Comparison of ENCODE assay signal across 24 cellular contexts in the genomic region with DNA sequence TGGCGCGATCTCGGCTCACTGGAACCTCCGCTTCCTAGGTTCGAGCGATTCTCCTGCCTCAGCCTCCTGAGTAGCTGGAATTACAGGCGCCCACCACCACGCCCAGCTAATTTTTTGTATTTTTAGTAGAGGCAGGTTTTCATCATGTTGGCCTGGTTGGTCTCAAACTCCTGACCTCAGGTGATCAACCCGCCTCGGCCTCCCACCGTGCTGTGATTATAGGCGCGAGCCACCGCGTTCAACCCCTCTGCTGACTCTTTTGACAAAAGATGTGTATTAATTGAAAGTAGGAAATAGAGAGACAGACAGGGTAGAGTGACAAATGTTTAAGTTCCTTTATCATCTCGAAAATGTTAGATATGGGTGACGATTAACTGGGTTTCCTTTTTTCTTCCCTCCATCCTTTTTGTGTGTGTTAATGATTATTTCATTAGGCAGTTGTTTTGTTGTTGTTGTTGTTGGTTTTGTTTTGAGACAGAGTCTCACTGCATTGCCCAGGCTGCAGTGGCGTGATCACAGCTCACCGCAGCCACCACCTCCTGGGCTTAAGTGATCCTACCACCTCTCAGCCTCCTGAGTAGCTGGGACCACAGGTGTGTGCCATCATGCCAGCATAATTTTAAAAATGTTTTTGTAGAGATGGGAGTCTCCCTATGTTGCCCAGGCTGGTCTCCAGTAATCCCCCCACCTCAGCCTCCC.
DNase-seq lines count a peak whose midpoint lies in the region; ATAC-seq lines count a peak whose summit lies in the region.
"Had no signal": no experiment of that assay in that cellular context is flagged by ENCODE, and none has a peak within 500 bp of the region (broad histone marks: within the 10 kb centered on the region; RNA-seq: fewer than 3 reads in every experiment).

No MANE protein-coding gene starts in this region.

- no peak overlapping the region for H3K27ac Mint-ChIP-seq in activated naive CD4-positive, alpha-beta T cell treated with anti-CD3 and anti-CD28 coated beads, Interleukin-2, amount 50 U/mL, for 24 hours
- H3K27ac Mint-ChIP-seq: activated CD4-positive, alpha-beta T cell treated with anti-CD3 and anti-CD28 coated beads for 36 hours; activated CD8-positive, alpha-beta memory T cell treated with anti-CD3 and anti-CD28 coated beads, Interleukin-2, amount 10 ng/mL, durations not matched to agents 7 days and 5 days had no signal

- no peak overlapping the region for H4K12ac ChIP-seq in trophoblast cell (ENCODE audit: low read depth, low read length)

- no peaks in the 10 kb centered on the region for H3K9me3 ChIP-seq in HUES64 (ENCODE audit: insufficient read depth, low read depth, low read length)
- no peaks in the 10 kb centered on the region for H3K9me3 ChIP-seq in iPS-15b (ENCODE audit: control insufficient read depth, insufficient read depth, low read length)
- H3K9me3 ChIP-seq in trophoblast cell (ENCODE audit: insufficient read depth, low read depth, low read length): no peaks in the 10 kb centered on the region
- H3K9me3 ChIP-seq: body of pancreas, mucosa of descending colon, tibial nerve had no signal

- H3K18ac ChIP-seq in trophoblast cell (ENCODE audit: low read length): no peak overlapping the region

- peaks cover 63% of the 10 kb centered on the region for H3K4me1 Mint-ChIP-seq in activated naive CD4-positive, alpha-beta T cell treated with anti-CD3 and anti-CD28 coated beads, Interleukin-2, amount 50 U/mL, for 24 hours

- H3K23ac ChIP-seq in trophoblast cell (ENCODE audit: low read length): no peak overlapping the region

- no peak overlapping the region for H2BK12ac ChIP-seq in trophoblast cell (ENCODE audit: low read length)

- H2AK5ac ChIP-seq in trophoblast cell (ENCODE audit: low read length): no peak overlapping the region

- H3K36me3 Mint-ChIP-seq in activated naive CD4-positive, alpha-beta T cell treated with anti-CD3 and anti-CD28 coated beads, Interleukin-2, amount 50 U/mL, for 24 hours: no peaks in the 10 kb centered on the region

- peaks cover 9% of the 10 kb centered on the region for H3K79me2 ChIP-seq in trophoblast cell (ENCODE audit: control insufficient read depth, insufficient read depth, low read length, poor library complexity)

- H3K4ac ChIP-seq in trophoblast cell (ENCODE audit: low read depth, low read length): peak overlapping the region; percentile 86

- H3K27me3 ChIP-seq in HUES64 (ENCODE audit: insufficient read depth, low read length) (no peaks in the 10 kb centered on the region), iPS-15b (ENCODE audit: control insufficient read depth, insufficient read depth, low read length) (no peaks in the 10 kb centered on the region), trophoblast cell (ENCODE audit: insufficient read depth, low read length) (no peaks in the 10 kb centered on the region)
- H3K27me3 ChIP-seq: body of pancreas, tibial nerve had no signal

- H3K79me1 ChIP-seq in trophoblast cell (ENCODE audit: low read length): no peaks in the 10 kb centered on the region

- H2BK120ac ChIP-seq in trophoblast cell (ENCODE audit: insufficient read depth, low read length, poor library complexity): no peak overlapping the region

- no peaks in the 10 kb centered on the region for H3K9me3 Mint-ChIP-seq in activated naive CD4-positive, alpha-beta T cell treated with anti-CD3 and anti-CD28 coated beads, Interleukin-2, amount 50 U/mL, for 24 hours
- H3K9me3 Mint-ChIP-seq: activated T-helper 17 cell treated with anti-CD3 and anti-CD28 coated beads, Interleukin-2, amount 50 U/mL, for 72 hours had no signal

- no peaks in the 10 kb centered on the region for H3K36me3 ChIP-seq in HUES64 (ENCODE audit: insufficient read depth, low read length)
- H3K36me3 ChIP-seq in iPS-15b (ENCODE audit: control insufficient read depth, insufficient read depth, low read length): no peaks in the 10 kb centered on the region
- peaks cover 2 to 3% of the 10 kb centered on the region in 2 experiments for H3K36me3 ChIP-seq in trophoblast cell (ENCODE audit: control insufficient read depth in 1 of 2, insufficient read depth in 2 of 2, low read length in 2 of 2)
- H3K36me3 ChIP-seq: tibial nerve had no signal

- H3K4me3 Mint-ChIP-seq in activated naive CD4-positive, alpha-beta T cell treated with anti-CD3 and anti-CD28 coated beads, Interleukin-2, amount 50 U/mL, for 24 hours: peak overlapping the region; percentile 24
- H3K4me3 Mint-ChIP-seq: activated CD4-positive, alpha-beta T cell treated with anti-CD3 and anti-CD28 coated beads for 36 hours; activated CD8-positive, alpha-beta memory T cell treated with anti-CD3 and anti-CD28 coated beads, Interleukin-2, amount 10 ng/mL, durations not matched to agents 7 days and 5 days; activated T-helper 17 cell treated with anti-CD3 and anti-CD28 coated beads, Interleukin-2, amount 50 U/mL, for 72 hours had no signal

- no peak overlapping the region for H4K8ac ChIP-seq in trophoblast cell (ENCODE audit: low read depth, low read length)

- H3K4me2 ChIP-seq in trophoblast cell (ENCODE audit: low read length): peak overlapping the region; percentile 56

- H3K4me1 ChIP-seq in HUES64 (ENCODE audit: insufficient read depth, low read length) (peaks cover 27% of the 10 kb centered on the region; the same call in 1 of the 2 replicates), iPS-15b (ENCODE audit: control insufficient read depth, insufficient read depth, low read length) (peaks cover 3% of the 10 kb centered on the region), trophoblast cell (ENCODE audit: control insufficient read depth in 1 of 2, insufficient read depth in 2 of 2, low read length in 2 of 2) (no peaks in the 10 kb centered on the region)

- peak overlapping the region; percentile 40; the same call in 1 of the 2 replicates for H3K9ac ChIP-seq in HUES64 (ENCODE audit: low read depth, low read length)
- no peak overlapping the region for H3K9ac ChIP-seq in iPS-15b (ENCODE audit: low read depth, low read length)
- H3K9ac ChIP-seq in trophoblast cell (ENCODE audit: low read length): no peak overlapping the region

- ATAC-seq in HG03457 (IDR thresholded peaks at IDR 0.05; ENCODE audit: unreplicated experiment): no peak
- ATAC-seq: activated CD4-positive, alpha-beta T cell treated with anti-CD3 and anti-CD28 coated beads for 36 hours; activated CD8-positive, alpha-beta memory T cell treated with anti-CD3 and anti-CD28 coated beads, Interleukin-2, amount 10 ng/mL, durations not matched to agents 7 days and 5 days; activated T-helper 17 cell treated with anti-CD3 and anti-CD28 coated beads, Interleukin-2, amount 50 U/mL, for 72 hours; body of pancreas; left lobe of liver; mucosa of descending colon; Panc1; stimulated activated naive CD8-positive, alpha-beta T cell treated with anti-CD3 and anti-CD28 coated beads, Interleukin-15, Interleukin-2, amounts not matched to agents 100 U/mL and 50 U/mL, for 24 hours had no signal

- no peak overlapping the region for H3K14ac ChIP-seq in trophoblast cell (ENCODE audit: low read length)

- H2AFZ ChIP-seq in trophoblast cell (ENCODE audit: insufficient read depth, low read length, poor library complexity): no peak overlapping the region

- DNase-seq in activated naive CD4-positive, alpha-beta T cell (lab: John Stamatoyannopoulos, UW): no peak
- DNase-seq in trophoblast cell (no peak), NCI-H82 treated with DMSO at 0.1 percent for 48 hours (lab: John Stamatoyannopoulos, UW; ENCODE audit: unreplicated experiment) (no peak)
- DNase-seq in activated CD4-positive, alpha-beta T cell treated with anti-CD3 and anti-CD28 coated beads, Interleukin-2, amount 50 U/mL, for 1 hour: no peak
- DNase-seq: 8988T; activated CD4-positive, alpha-beta T cell treated with anti-CD3 and anti-CD28 coated beads for 36 hours; activated CD8-positive, alpha-beta memory T cell treated with anti-CD3 and anti-CD28 coated beads, Interleukin-2, amount 10 ng/mL, durations not matched to agents 7 days and 5 days; AML-193; body of pancreas; mucosa of descending colon; NCI-H1417; NCI-H2107; NCI-H510A; SIG-M5; small intestine; stimulated activated naive CD8-positive, alpha-beta T cell treated with anti-CD3 and anti-CD28 coated beads, Interleukin-15, Interleukin-2, amounts not matched to agents 100 U/mL and 50 U/mL, for 24 hours had no signal

- no peak overlapping the region for H2BK5ac ChIP-seq in trophoblast cell (ENCODE audit: low read depth, low read length, poor library complexity)

- H3K27me3 Mint-ChIP-seq in activated naive CD4-positive, alpha-beta T cell treated with anti-CD3 and anti-CD28 coated beads, Interleukin-2, amount 50 U/mL, for 24 hours: no peaks in the 10 kb centered on the region
- H3K27me3 Mint-ChIP-seq: activated CD4-positive, alpha-beta T cell treated with anti-CD3 and anti-CD28 coated beads for 36 hours; activated CD8-positive, alpha-beta memory T cell treated with anti-CD3 and anti-CD28 coated beads, Interleukin-2, amount 10 ng/mL, durations not matched to agents 7 days and 5 days; activated T-helper 17 cell treated with anti-CD3 and anti-CD28 coated beads, Interleukin-2, amount 50 U/mL, for 72 hours had no signal

- no peak overlapping the region for H4K91ac ChIP-seq in trophoblast cell (ENCODE audit: low read depth, low read length)

- no peak overlapping the region for H3K27ac ChIP-seq in HUES64 (ENCODE audit: low read depth, low read length)
- no peak overlapping the region for H3K27ac ChIP-seq in trophoblast cell (ENCODE audit: low read depth, low read length)
- H3K27ac ChIP-seq: body of pancreas had no signal

- 80% methylated on average over 19 of the region's 19 CpGs for WGBS in HUES64
- WGBS in trophoblast cell (ENCODE audit: extremely low coverage, insufficient coverage, insufficient read length): no CpG with 5 or more reads among the region's 19 CpGs

- peak overlapping the region; percentile 64 for H3K4me3 ChIP-seq in HUES64 (ENCODE audit: low read length)
- H3K4me3 ChIP-seq in iPS-15b (ENCODE audit: low read depth, low read length): peak overlapping the region; percentile 32
- H3K4me3 ChIP-seq in trophoblast cell (ENCODE audit: low read depth, low read length): peak overlapping the region; percentile 58
- H3K4me3 ChIP-seq: body of pancreas, mucosa of descending colon, tibial nerve had no signal
